In the genomic region with DNA sequence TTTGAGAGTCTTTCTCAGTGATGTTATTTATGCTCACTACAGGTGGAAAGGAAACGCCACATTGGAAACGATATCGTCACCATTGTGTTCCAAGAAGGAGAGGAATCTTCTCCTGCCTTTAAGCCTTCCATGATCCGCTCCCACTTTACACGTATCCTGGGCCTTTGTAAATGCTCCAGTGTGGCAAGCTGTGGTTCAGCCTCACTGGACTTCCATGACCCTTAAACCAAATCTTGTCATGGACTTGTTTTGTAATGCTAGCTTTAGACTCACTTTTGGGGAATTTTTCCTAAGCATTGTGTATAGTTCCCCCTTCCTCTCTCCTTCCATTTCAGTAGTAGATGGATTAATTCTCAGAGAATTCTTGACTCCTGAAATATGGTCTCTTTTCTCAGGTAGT, we compare ENCODE assay signal across 10 cellular contexts.
DNase-seq lines count a peak whose midpoint lies in the region; TF ChIP-seq lines count a peak whose summit lies in the region.
"Had no signal": no experiment of that assay in that cellular context is flagged by ENCODE, and none has a peak within 500 bp of the region (broad histone marks: within the 10 kb centered on the region; RNA-seq: fewer than 3 reads in every experiment).

No MANE protein-coding gene starts in this region.

- no peaks in the 10 kb centered on the region for H3K9me3 ChIP-seq in adrenal gland (replicated peaks in 1 of 3)
- H3K9me3 ChIP-seq: BE2C had no signal

- TF ChIP-seq POLR2A in adrenal gland (IDR thresholded peaks at IDR 0.05), result no peak

- no peaks in the 10 kb centered on the region for H3K27me3 ChIP-seq in adrenal gland
- H3K27me3 ChIP-seq: BE2C had no signal

- peaks cover 0 to 5% of the 10 kb centered on the region in 2 donors for H3K36me3 ChIP-seq in adrenal gland (replicated peaks in 1 of 2)

- H3K4me3 ChIP-seq in adrenal gland (no peak overlapping the region), fibroblast of villous mesenchyme (ENCODE audit: low read depth, low read length) (no peak overlapping the region), skeletal muscle cell (ENCODE audit: low read depth, low read length) (no peak overlapping the region)

- peak; percentile 49 for DNase-seq in EH (ENCODE audit: low read depth)
- no peak for DNase-seq in adrenal gland
- DNase-seq in fibroblast of villous mesenchyme (ENCODE audit: low read depth), result peak; percentile 31
- DNase-seq in skeletal muscle cell (ENCODE audit: low read depth), result peak; percentile 49
- DNase-seq in posterior vena cava (ENCODE audit: low spot score), result no peak
- DNase-seq in Kasumi-1 (lab: John Stamatoyannopoulos, UW), result no peak
- DNase-seq in iPS-NIHi7 (ENCODE audit: extremely low spot score), result no peak
- DNase-seq in MV-4-11 (lab: John Stamatoyannopoulos, UW), result no peak
- DNase-seq: activated CD8-positive, alpha-beta memory T cell treated with anti-CD3 and anti-CD28 coated beads, Interleukin-2, amount 10 ng/mL, durations not matched to agents 7 days and 5 days had no signal

- peak overlapping the region in 4 of 5 donors; percentile 62 to 87 (median 70) for H3K27ac ChIP-seq in adrenal gland

- H3K4me1 ChIP-seq in adrenal gland (replicated peaks in 1 of 2), result peaks cover 16 to 25% of the 10 kb centered on the region in 2 donors

- TF ChIP-seq CTCF in adrenal gland (IDR thresholded peaks at IDR 0.05) (no peak), fibroblast of villous mesenchyme (IDR thresholded peaks at IDR 0.05; ENCODE audit: insufficient read depth, low read depth, low read length) (no peak)

- intact Hi-C loops in adrenal gland (cut with DNase I), result no loop called here
- intact Hi-C loops in posterior vena cava (cut with DNase I), result loop anchor here in 1 of 2 donors (5.0 kb wide), 1 partner anchor 296 kb away; no protein-coding TSS in a partner anchor

- 95 to 97% (median 96%) methylated on average over 5 of the region's 5 CpGs for WGBS in adrenal gland, 4 donors

Comparison
In these comparisons a context has a peak if more than half of its experiments do, and no peak if none do; other contexts are left out.
1. DNase-seq: peak in EH (single experiment), fibroblast of villous mesenchyme (single experiment) and skeletal muscle cell (single experiment); none in adrenal gland (0 of 7), posterior vena cava (single experiment), Kasumi-1 (0 of 2), iPS-NIHi7 (single experiment) and MV-4-11 (single experiment).